ENCODE assay signal across 12 cellular contexts in the genomic region with DNA sequence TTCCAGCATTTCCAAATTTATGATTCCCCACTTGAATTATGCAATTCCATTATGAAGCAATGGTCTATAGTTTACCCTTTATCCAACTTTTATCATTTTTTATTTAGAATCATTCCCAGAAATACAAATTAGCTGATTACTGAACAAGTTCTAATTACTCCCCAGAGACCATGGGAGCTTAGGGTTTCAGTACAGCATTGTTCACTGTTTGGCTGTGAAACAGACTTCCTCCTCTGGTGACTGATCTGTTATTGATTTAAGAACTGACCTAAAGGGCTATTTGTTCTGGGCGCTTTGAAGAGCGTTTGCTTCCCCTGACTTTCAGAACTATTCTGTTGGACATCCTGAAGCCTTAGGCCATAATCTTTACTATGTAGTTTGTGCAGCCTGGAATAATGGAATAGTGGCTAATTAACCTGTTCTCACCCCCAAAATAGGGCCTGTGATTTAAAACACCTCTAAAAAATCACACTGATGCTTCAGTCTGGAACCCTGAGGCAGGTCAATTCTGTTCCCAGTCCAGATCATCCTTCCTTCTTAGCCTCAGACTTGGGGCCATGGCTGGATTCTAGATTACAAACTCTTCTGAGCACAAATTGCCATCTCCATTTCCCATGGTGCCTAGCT. TPM values are rescaled to one million over a fixed set of nuclear protein-coding genes. Genes with fewer than 3 reads are reported as not detected.
DNase-seq lines count a peak whose midpoint lies in the region; ATAC-seq and TF ChIP-seq lines count a peak whose summit lies in the region.
"Had no signal": no experiment of that assay in that cellular context is flagged by ENCODE, and none has a peak within 500 bp of the region (broad histone marks: within the 10 kb centered on the region; RNA-seq: fewer than 3 reads in every experiment).

No MANE protein-coding gene starts in this region.

- no peaks in the 10 kb centered on the region for H3K9me2 ChIP-seq in PC-9 (ENCODE audit: insufficient read depth)

- H3K27ac ChIP-seq in breast epithelium (peak overlapping the region; percentile 67 to 85), mammary epithelial cell (ENCODE audit: insufficient read depth, low read depth, low read length) (no peak overlapping the region), muscle layer of duodenum (ENCODE audit: low read length) (peak overlapping the region; percentile 57), aorta (ENCODE audit: low read depth in 1 of 2, low read length in 2 of 2) (no peak overlapping the region), PC-9 (no peak overlapping the region)

- H3K4me1 ChIP-seq in breast epithelium, result peaks cover 0 to 4% of the 10 kb centered on the region in 2 donors
- peaks cover 7% of the 10 kb centered on the region for H3K4me1 ChIP-seq in mammary epithelial cell (ENCODE audit: insufficient read depth, low read length)
- H3K4me1 ChIP-seq in muscle layer of duodenum (ENCODE audit: control insufficient read depth in 1 of 2, insufficient read depth in 2 of 2, low read length in 2 of 2), result peaks cover 0 to 16% of the 10 kb centered on the region in 2 donors
- peaks cover 0 to 5% of the 10 kb centered on the region in 2 donors for H3K4me1 ChIP-seq in aorta (ENCODE audit: control insufficient read depth in 1 of 2, insufficient read depth in 2 of 2, low read length in 2 of 2)
- H3K4me1 ChIP-seq in PC-9 (replicated peaks; ENCODE audit: insufficient read depth), result peaks cover 5% of the 10 kb centered on the region; the same call in 1 of the 2 replicates

- POLR2A ChIA-PET in PC-9 (lab: Charles Lee; ENCODE audit: unreplicated experiment), result interaction anchor here (0.5 kb wide), 1 partner anchor 103 kb away, joined by 3 read pairs; no protein-coding TSS in a partner anchor

- no peak overlapping the region for H3K4me3 ChIP-seq in breast epithelium
- no peak overlapping the region for H3K4me3 ChIP-seq in mammary epithelial cell (replicated peaks in 1 of 3; ENCODE audit: insufficient read depth in 1 of 3, low read depth in 2 of 3, low read length in 3 of 3)
- no peak overlapping the region for H3K4me3 ChIP-seq in fibroblast of mammary gland (ENCODE audit: control insufficient read depth, low read depth, low read length)
- H3K4me3 ChIP-seq in muscle layer of duodenum (ENCODE audit: low read depth in 1 of 2, low read length in 2 of 2), result no peak overlapping the region
- no peak overlapping the region for H3K4me3 ChIP-seq in aorta (ENCODE audit: low read length in 2 of 2)
- no peak overlapping the region for H3K4me3 ChIP-seq in PC-9
- H3K4me3 ChIP-seq: HAP-1 had no signal

- dilution Hi-C loops in mammary epithelial cell (cut with HindIII; ENCODE audit: low sequenced_read_pairs), result no loop called here

- CTCF ChIA-PET in mammary epithelial cell (lab: Charles Lee; ENCODE audit: low non-redundant PET) (no interaction called here), PC-9 (lab: Charles Lee) (interaction anchor here (0.6 to 0.7 kb wide), 2 partner anchors 47 to 91 kb away, joined by 5 to 7 read pairs; no protein-coding TSS in a partner anchor)
- CTCF ChIA-PET in activated naive CD4-positive, alpha-beta T cell treated with anti-CD3 and anti-CD28 coated beads for 36 hours (lab: Charles Lee), result interaction anchor here (0.6 kb wide), 1 partner anchor 338 kb away, joined by 4 read pairs; no protein-coding TSS in a partner anchor

- BruUV-seq in mammary epithelial cell (replicated peaks; lab: Mats Ljungman, UMichigan), result no TSS peak
- no TSS peak for BruUV-seq in PC-9 (replicated peaks; lab: Mats Ljungman, UMichigan)

- H3K9me3 ChIP-seq in breast epithelium, result no peaks in the 10 kb centered on the region
- no peaks in the 10 kb centered on the region for H3K9me3 ChIP-seq in mammary epithelial cell (replicated peaks; ENCODE audit: insufficient read depth, low read length)
- H3K9me3 ChIP-seq in muscle layer of duodenum (ENCODE audit: control insufficient read depth in 1 of 2, low read length in 2 of 2), result no peaks in the 10 kb centered on the region
- no peaks in the 10 kb centered on the region for H3K9me3 ChIP-seq in aorta (ENCODE audit: control insufficient read depth, low read length)
- no peaks in the 10 kb centered on the region for H3K9me3 ChIP-seq in PC-9 (ENCODE audit: insufficient read depth, low read depth)
- H3K9me3 ChIP-seq: HAP-1 had no signal

- WGBS in mammary epithelial cell (ENCODE audit: low coverage, missing lambda C conversion rate), result 93% methylated on average over 2 of the region's 2 CpGs
- 49 to 55% methylated on average over 2 of the region's 2 CpGs for WGBS in aorta, 2 donors

- peak; percentile 84 for ATAC-seq in aorta (ENCODE audit: low FRiP score)
- ATAC-seq: naive thymus-derived CD8-positive, alpha-beta T cell had no signal

- TF ChIP-seq POLR2A in breast epithelium (IDR thresholded peaks at IDR 0.05), result no peak

- no peak overlapping the region for H3K9ac ChIP-seq in mammary epithelial cell (ENCODE audit: insufficient read depth, low read length)

- no peaks in the 10 kb centered on the region for H3K27me3 Mint-ChIP-seq in activated T-helper 2 cell treated with anti-CD3 and anti-CD28 coated beads, Interferon-gamma antibody, Interleukin-2, Interleukin-4, amounts not matched to agents 10 μg/mL and 5 μg/mL and 100 μg/mL, durations not matched to agents 14 hours and 24 hours and 36 hours (ENCODE audit: low read depth)
- H3K27me3 Mint-ChIP-seq in activated naive CD4-positive, alpha-beta T cell treated with anti-CD3 and anti-CD28 coated beads for 36 hours (ENCODE audit: low read depth), result no peaks in the 10 kb centered on the region
- H3K27me3 Mint-ChIP-seq: naive thymus-derived CD8-positive, alpha-beta T cell had no signal

- intact Hi-C loops in breast epithelium (cut with DNase I; ENCODE audit: low total_unique reads) (no loop called here), mammary epithelial cell (cut with micrococcal nuclease) (no loop called here), aorta (cut with DNase I) (loop anchor here in 1 of 2 donors (5.0 kb wide), 1 partner anchor 42 kb away; no protein-coding TSS in a partner anchor), PC-9 (cut with micrococcal nuclease; ENCODE audit: unreplicated experiment) (no loop called here)
- intact Hi-C loops in activated T-helper 2 cell treated with anti-CD3 and anti-CD28 coated beads, Interferon-gamma antibody, Interleukin-2, Interleukin-4, amounts not matched to agents 10 μg/mL and 5 μg/mL and 100 μg/mL, durations not matched to agents 14 hours and 24 hours and 36 hours (cut with micrococcal nuclease), result no loop called here
- intact Hi-C loops in activated naive CD4-positive, alpha-beta T cell treated with anti-CD3 and anti-CD28 coated beads for 36 hours (cut with micrococcal nuclease), result no loop called here

- H3K4me3 Mint-ChIP-seq in activated T-helper 2 cell treated with anti-CD3 and anti-CD28 coated beads, Interferon-gamma antibody, Interleukin-2, Interleukin-4, amounts not matched to agents 10 μg/mL and 5 μg/mL and 100 μg/mL, durations not matched to agents 14 hours and 24 hours and 36 hours (ENCODE audit: low read depth), result no peak overlapping the region
- H3K4me3 Mint-ChIP-seq in activated naive CD4-positive, alpha-beta T cell treated with anti-CD3 and anti-CD28 coated beads for 36 hours, result no peak overlapping the region
- H3K4me3 Mint-ChIP-seq: naive thymus-derived CD8-positive, alpha-beta T cell had no signal

- H3K4me1 Mint-ChIP-seq in activated T-helper 2 cell treated with anti-CD3 and anti-CD28 coated beads, Interferon-gamma antibody, Interleukin-2, Interleukin-4, amounts not matched to agents 10 μg/mL and 5 μg/mL and 100 μg/mL, durations not matched to agents 14 hours and 24 hours and 36 hours (ENCODE audit: low read depth), result no peaks in the 10 kb centered on the region
- no peaks in the 10 kb centered on the region for H3K4me1 Mint-ChIP-seq in activated naive CD4-positive, alpha-beta T cell treated with anti-CD3 and anti-CD28 coated beads for 36 hours (ENCODE audit: low read depth)
- H3K4me1 Mint-ChIP-seq: naive thymus-derived CD8-positive, alpha-beta T cell had no signal

- H3K36me3 ChIP-seq in breast epithelium (no peaks in the 10 kb centered on the region), mammary epithelial cell (ENCODE audit: insufficient read depth, low read length) (no peaks in the 10 kb centered on the region), muscle layer of duodenum (ENCODE audit: control insufficient read depth in 1 of 2, insufficient read depth in 2 of 2, low read length in 2 of 2) (no peaks in the 10 kb centered on the region), aorta (ENCODE audit: control insufficient read depth in 1 of 2, insufficient read depth in 2 of 2, low read length in 1 of 2) (no peaks in the 10 kb centered on the region), PC-9 (ENCODE audit: low read depth) (no peaks in the 10 kb centered on the region)
- H3K36me3 ChIP-seq: HAP-1 had no signal

- TF ChIP-seq CTCF in breast epithelium (IDR thresholded peaks at IDR 0.05) (no peak), mammary epithelial cell (conservative IDR thresholded peaks at IDR 0.05 in 1 of 2, IDR thresholded peaks at IDR 0.05 in 1 of 2; ENCODE audit: extremely low read depth in 1 of 2, insufficient read depth in 1 of 2, low read depth in 1 of 2, low read length in 2 of 2) (no peak), fibroblast of mammary gland (conservative IDR thresholded peaks at IDR 0.05; ENCODE audit: control insufficient read depth, insufficient read depth, low read depth, low read length) (no peak), PC-9 (conservative IDR thresholded peaks at IDR 0.05) (no peak)

- no peak overlapping the region for H3K4me2 ChIP-seq in mammary epithelial cell (ENCODE audit: insufficient read depth, low read depth, low read length)
- no peak overlapping the region for H3K4me2 ChIP-seq in PC-9

- H3K36me3 Mint-ChIP-seq in activated T-helper 2 cell treated with anti-CD3 and anti-CD28 coated beads, Interferon-gamma antibody, Interleukin-2, Interleukin-4, amounts not matched to agents 10 μg/mL and 5 μg/mL and 100 μg/mL, durations not matched to agents 14 hours and 24 hours and 36 hours (ENCODE audit: low read depth), result no peaks in the 10 kb centered on the region
- H3K36me3 Mint-ChIP-seq in activated naive CD4-positive, alpha-beta T cell treated with anti-CD3 and anti-CD28 coated beads for 36 hours (ENCODE audit: low read depth), result no peaks in the 10 kb centered on the region

- no peaks in the 10 kb centered on the region for H3K27me3 ChIP-seq in breast epithelium
- no peaks in the 10 kb centered on the region for H3K27me3 ChIP-seq in mammary epithelial cell (ENCODE audit: insufficient read depth, low read length)
- no peaks in the 10 kb centered on the region for H3K27me3 ChIP-seq in muscle layer of duodenum (ENCODE audit: low read depth, low read length)
- no peaks in the 10 kb centered on the region for H3K27me3 ChIP-seq in aorta (ENCODE audit: control insufficient read depth in 1 of 2, insufficient read depth in 2 of 2, low read length in 1 of 2)
- H3K27me3 ChIP-seq in PC-9 (ENCODE audit: insufficient read depth, low read depth), result no peaks in the 10 kb centered on the region

- in situ Hi-C loops in mammary epithelial cell (cut with MboI; ENCODE audit: low sequenced_read_pairs in 2 of 2), result no loop called here

- no peaks in the 10 kb centered on the region for H3F3A ChIP-seq in PC-9 (ENCODE audit: insufficient read depth, low read depth)

- H3K79me2 ChIP-seq in mammary epithelial cell (ENCODE audit: insufficient read depth, low read length) (no peaks in the 10 kb centered on the region), PC-9 (ENCODE audit: low read depth) (no peaks in the 10 kb centered on the region)

- H4K20me1 ChIP-seq in mammary epithelial cell (ENCODE audit: insufficient read depth, low read length) (no peaks in the 10 kb centered on the region), PC-9 (ENCODE audit: insufficient read depth) (no peaks in the 10 kb centered on the region)

- no peaks in the 10 kb centered on the region for H3K9me3 Mint-ChIP-seq in activated T-helper 2 cell treated with anti-CD3 and anti-CD28 coated beads, Interferon-gamma antibody, Interleukin-2, Interleukin-4, amounts not matched to agents 10 μg/mL and 5 μg/mL and 100 μg/mL, durations not matched to agents 14 hours and 24 hours and 36 hours
- H3K9me3 Mint-ChIP-seq in activated naive CD4-positive, alpha-beta T cell treated with anti-CD3 and anti-CD28 coated beads for 36 hours, result no peaks in the 10 kb centered on the region
- H3K9me3 Mint-ChIP-seq: naive thymus-derived CD8-positive, alpha-beta T cell had no signal

- H3K27ac Mint-ChIP-seq in activated T-helper 2 cell treated with anti-CD3 and anti-CD28 coated beads, Interferon-gamma antibody, Interleukin-2, Interleukin-4, amounts not matched to agents 10 μg/mL and 5 μg/mL and 100 μg/mL, durations not matched to agents 14 hours and 24 hours and 36 hours, result no peak overlapping the region
- H3K27ac Mint-ChIP-seq in activated naive CD4-positive, alpha-beta T cell treated with anti-CD3 and anti-CD28 coated beads for 36 hours, result no peak overlapping the region

- DNase-seq in breast epithelium (ENCODE audit: low spot score in 2 of 2) (no peak), mammary epithelial cell (no peak), fibroblast of mammary gland (ENCODE audit: low read depth) (peak; percentile 88), aorta (no peak), PC-9 (no peak)
- no peak for DNase-seq in activated T-helper 2 cell treated with anti-CD3 and anti-CD28 coated beads, Interferon-gamma antibody, Interleukin-2, Interleukin-4, amounts not matched to agents 10 μg/mL and 5 μg/mL and 100 μg/mL, durations not matched to agents 14 hours and 24 hours and 36 hours (ENCODE audit: low spot score)
- DNase-seq in activated naive CD4-positive, alpha-beta T cell treated with anti-CD3 and anti-CD28 coated beads for 36 hours, result no peak
- DNase-seq: central memory CD4-positive, alpha-beta T cell; MM.1S; naive thymus-derived CD8-positive, alpha-beta T cell had no signal

- H2AFZ ChIP-seq in mammary epithelial cell (ENCODE audit: low read depth, low read length) (no peak overlapping the region), PC-9 (no peak overlapping the region)

RNA-seq across cellular contexts. Expression of a gene that starts 58.7 kb away (rescaled TPM):
- total RNA-seq in breast epithelium (1 to 10 TPM; 1.2 to 1.6 (median 1.4) TPM), mammary epithelial cell (1 to 10 TPM; 1.2 to 6.5 TPM), aorta (1 to 10 TPM; 2.8 to 3.2 TPM), PC-9 (2021) (7.7 and 8.6 TPM in 2 replicates)
- polyA plus RNA-seq in mammary epithelial cell (2.0 TPM), aorta (under 1 TPM; 0.50 to 0.79 TPM)
- 0.31 TPM for polyA minus RNA-seq in mammary epithelial cell
- 2.4 and 3.1 TPM in 2 replicates for total RNA-seq in activated T-helper 2 cell treated with anti-CD3 and anti-CD28 coated beads, Interferon-gamma antibody, Interleukin-2, Interleukin-4, amounts not matched to agents 10 μg/mL and 5 μg/mL and 100 μg/mL, durations not matched to agents 14 hours and 24 hours and 36 hours
- 1 to 10 TPM; 4.1 to 6.2 TPM for total RNA-seq in activated naive CD4-positive, alpha-beta T cell treated with anti-CD3 and anti-CD28 coated beads for 36 hours

Comparison
In these comparisons a context has a peak if more than half of its experiments do, and no peak if none do; other contexts are left out.
1. H3K27ac ChIP-seq: peak in breast epithelium (2 of 2) and muscle layer of duodenum (single experiment); none in mammary epithelial cell (single experiment), aorta (0 of 2) and PC-9 (single experiment).